In genomic region chr2:68086166-68086565, GRCh38 we compare ENCODE assay signal across 23 cellular contexts. TPM values are rescaled to one million over a fixed set of nuclear protein-coding genes. Genes with fewer than 3 reads are reported as not detected.
DNase-seq lines count a peak whose midpoint lies in the region; ATAC-seq, FAIRE-seq and TF ChIP-seq lines count a peak whose summit lies in the region.
"Had no signal": no experiment of that assay in that cellular context is flagged by ENCODE, and none has a peak within 500 bp of the region (broad histone marks: within the 10 kb centered on the region; RNA-seq: fewer than 3 reads in every experiment).

No MANE protein-coding gene starts in this region.

- H3K9me3 ChIP-seq in mucosa of descending colon, result no peaks in the 10 kb centered on the region
- H3K9me3 ChIP-seq: BE2C had no signal

- H3K4me1 ChIP-seq in mucosa of descending colon (ENCODE audit: low read depth), result no peaks in the 10 kb centered on the region
- H3K4me1 ChIP-seq: BE2C had no signal

- intact Hi-C loops in mucosa of descending colon (cut with DNase I, micrococcal nuclease), result no loop called here

- peak; percentile 57 for FAIRE-seq in HTR-8/SVneo (lab: Jason Lieb, UNC)
- FAIRE-seq: D721Med had no signal

- DNase-seq in HTR-8/SVneo (ENCODE audit: insufficient read length, low spot score) (no peak), mucosa of descending colon (no peak), T-helper 1 cell (no peak), pons (ENCODE audit: low spot score) (no peak)
- DNase-seq: BE2C, DMS53, GDM1, H9, HFFc6, KG1, NCI-H1105, NCI-H146, NCI-H2029, NCI-H226, NCI-H510A treated with DMSO at 0.1 percent for 48 hours, NCI-H774, SHP77, SW 1271, T-helper 2 cell had no signal

- ATAC-seq in GM18511 (IDR thresholded peaks at IDR 0.05; ENCODE audit: unreplicated experiment) (peak; percentile 61), HG02610 (IDR thresholded peaks at IDR 0.05; ENCODE audit: unreplicated experiment) (peak; percentile 59), mucosa of descending colon (peak; percentile 39), HG02885 (IDR thresholded peaks at IDR 0.05; ENCODE audit: poor library complexity, unreplicated experiment) (no peak)

- no peak overlapping the region for H3K4me3 ChIP-seq in mucosa of descending colon

- H3K36me3 ChIP-seq in mucosa of descending colon (ENCODE audit: low read depth), result no peaks in the 10 kb centered on the region
- H3K36me3 ChIP-seq: BE2C had no signal

- TF ChIP-seq CTCF in mucosa of descending colon (IDR thresholded peaks at IDR 0.05), result no peak

RNA-seq across cellular contexts. Expression of gene C1D, which starts 23.4 kb away (rescaled TPM):
- 10 to 100 TPM; 13.2 to 18.8 (median 14.1) TPM for total RNA-seq in mucosa of descending colon
